Comparison of ENCODE assay signal across 21 cellular contexts in the genomic region with DNA sequence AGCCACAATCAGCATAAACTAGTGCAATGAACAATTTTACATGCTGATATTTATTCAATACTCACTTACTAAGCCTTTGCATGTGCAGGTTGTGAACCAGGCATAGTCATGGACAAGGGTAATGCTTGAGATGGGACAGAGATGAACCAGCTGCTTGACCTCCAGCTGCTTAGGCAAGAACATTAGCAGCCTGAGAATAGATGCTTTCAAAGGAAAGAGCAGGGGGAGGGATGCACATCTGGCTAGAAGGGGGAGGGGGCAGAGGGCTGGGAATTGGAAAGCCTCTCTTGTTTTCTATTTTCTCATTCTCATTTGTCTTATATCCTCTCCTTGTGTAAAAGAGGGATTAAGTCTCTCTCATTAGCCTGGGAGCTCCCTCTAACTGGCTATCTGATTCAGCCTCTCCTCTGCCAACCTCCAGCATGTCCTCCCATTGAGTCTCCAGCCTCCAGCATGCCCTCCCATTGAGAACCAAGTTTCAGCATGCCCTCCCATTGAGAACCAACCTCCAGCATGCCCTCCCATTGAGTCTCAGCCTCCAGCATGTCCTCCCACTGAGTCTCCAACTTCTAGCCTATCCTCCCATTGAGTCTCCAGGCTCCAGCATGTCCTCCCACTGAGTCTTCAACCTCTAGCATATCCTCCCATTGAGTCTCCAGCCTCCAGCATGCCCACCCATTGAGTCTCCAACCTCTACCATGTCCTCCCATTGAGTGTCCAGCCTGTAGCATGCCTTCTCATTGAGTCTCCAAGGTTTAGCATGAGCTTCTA. TPM values are rescaled to one million over a fixed set of nuclear protein-coding genes. Genes with fewer than 3 reads are reported as not detected.
"Had no signal": no experiment of that assay in that cellular context is flagged by ENCODE, and none has a peak within 500 bp of the region (broad histone marks: within the 10 kb centered on the region; RNA-seq: fewer than 3 reads in every experiment).

No MANE protein-coding gene starts in this region.

- H3K36me3 ChIP-seq: brain microvascular endothelial cell, esophagus squamous epithelium, pancreas, sigmoid colon, tibial artery had no signal

- H3K4me1 ChIP-seq: pancreas had no signal

- H3K27me3 Mint-ChIP-seq: activated CD4-positive, alpha-beta T cell treated with anti-CD3 and anti-CD28 coated beads, Interleukin-2, amount 10 ng/mL, durations not matched to agents 7 days and 5 days had no signal

- H3K4me3 ChIP-seq: esophagus squamous epithelium, hepatocyte, pancreas, sigmoid colon, tibial artery had no signal

- H3K27me3 ChIP-seq: brain microvascular endothelial cell, hepatocyte, pancreas, tibial artery had no signal

- H3K27ac Mint-ChIP-seq: activated CD4-positive, alpha-beta T cell treated with anti-CD3 and anti-CD28 coated beads, Interleukin-2, amount 10 ng/mL, durations not matched to agents 7 days and 5 days; activated naive CD4-positive, alpha-beta T cell treated with anti-CD3 and anti-CD28 coated beads for 36 hours; activated naive CD8-positive, alpha-beta T cell treated with anti-CD3 and anti-CD28 coated beads, Interleukin-2, amount 50 U/mL, for 24 hours; dendritic cell treated with granulocyte-macrophage colony-stimulating factor and Interleukin-4, amounts not matched to agents 40 ng/mL and 50 ng/mL, for 4 days; stimulated activated memory B cell treated with anti-CD40 and anti-IgM and Interleukin-4, amounts not matched to agents 10 μg/mL and 1 μg/mL and 100 μg/mL, for 72 hours; T-helper 1 cell treated with Interleukin-12 subunit alpha and Interleukin-12 subunit beta and Interleukin-4 antibody, amounts not matched to agents 30 μg/mL and 1 μg/mL, for 36 hours had no signal

- H3K79me2 ChIP-seq: hepatocyte had no signal

- DNase-seq: activated CD4-positive, alpha-beta T cell treated with anti-CD3 and anti-CD28 coated beads, Interleukin-2, amount 10 ng/mL, durations not matched to agents 7 days and 5 days; activated CD8-positive, alpha-beta memory T cell treated with anti-CD3 and anti-CD28 coated beads, Interleukin-2, amount 50 U/mL, for 4 hours; activated naive CD4-positive, alpha-beta T cell treated with anti-CD3 and anti-CD28 coated beads for 36 hours; activated naive CD8-positive, alpha-beta T cell treated with anti-CD3 and anti-CD28 coated beads, Interleukin-2, amount 50 U/mL, for 24 hours; activated T-cell treated with anti-CD3 and anti-CD28 coated beads, Interleukin-2, amount 50 U/mL, for 4 hours; aorta; brain microvascular endothelial cell; cerebellar nuclear complex; effector memory CD4-positive, alpha-beta T cell; esophagus squamous epithelium; pancreas; sigmoid colon; stimulated activated CD4-positive, alpha-beta T cell treated with anti-CD3 and anti-CD28 coated beads, Interleukin-4, amount 100 ng/mL, for 24 hours had no signal

- FAIRE-seq: islet of Langerhans, pancreas had no signal

- H3K4me3 Mint-ChIP-seq: activated CD4-positive, alpha-beta T cell treated with anti-CD3 and anti-CD28 coated beads, Interleukin-2, amount 10 ng/mL, durations not matched to agents 7 days and 5 days; activated naive CD4-positive, alpha-beta T cell treated with anti-CD3 and anti-CD28 coated beads for 36 hours; activated naive CD8-positive, alpha-beta T cell treated with anti-CD3 and anti-CD28 coated beads, Interleukin-2, amount 50 U/mL, for 24 hours; activated T-cell treated with anti-CD3 and anti-CD28 coated beads, Interleukin-2, amount 50 U/mL, for 4 hours; dendritic cell treated with granulocyte-macrophage colony-stimulating factor and Interleukin-4, amounts not matched to agents 40 ng/mL and 50 ng/mL, for 4 days; stimulated activated memory B cell treated with anti-CD40 and anti-IgM and Interleukin-4, amounts not matched to agents 10 μg/mL and 1 μg/mL and 100 μg/mL, for 72 hours; T-helper 1 cell treated with Interleukin-12 subunit alpha and Interleukin-12 subunit beta and Interleukin-4 antibody, amounts not matched to agents 30 μg/mL and 1 μg/mL, for 36 hours had no signal

- H3K9me3 ChIP-seq: esophagus squamous epithelium, pancreas, sigmoid colon, tibial artery had no signal

- H2AFZ ChIP-seq: hepatocyte had no signal

- H3K4me2 ChIP-seq: hepatocyte had no signal

- H3K4me1 Mint-ChIP-seq: activated CD4-positive, alpha-beta T cell treated with anti-CD3 and anti-CD28 coated beads, Interleukin-2, amount 10 ng/mL, durations not matched to agents 7 days and 5 days; activated naive CD8-positive, alpha-beta T cell treated with anti-CD3 and anti-CD28 coated beads, Interleukin-2, amount 50 U/mL, for 24 hours had no signal

- H3K27ac ChIP-seq: brain microvascular endothelial cell, esophagus squamous epithelium, hepatocyte, pancreas, sigmoid colon had no signal

- H3K36me3 Mint-ChIP-seq: stimulated activated memory B cell treated with anti-CD40 and anti-IgM and Interleukin-4, amounts not matched to agents 10 μg/mL and 1 μg/mL and 100 μg/mL, for 72 hours had no signal

- H3K9me3 Mint-ChIP-seq: activated CD4-positive, alpha-beta T cell treated with anti-CD3 and anti-CD28 coated beads, Interleukin-2, amount 10 ng/mL, durations not matched to agents 7 days and 5 days; activated naive CD4-positive, alpha-beta T cell treated with anti-CD3 and anti-CD28 coated beads for 36 hours; activated naive CD8-positive, alpha-beta T cell treated with anti-CD3 and anti-CD28 coated beads, Interleukin-2, amount 50 U/mL, for 24 hours; activated T-cell treated with anti-CD3 and anti-CD28 coated beads, Interleukin-2, amount 50 U/mL, for 4 hours; dendritic cell treated with granulocyte-macrophage colony-stimulating factor and Interleukin-4, amounts not matched to agents 40 ng/mL and 50 ng/mL, for 4 days; stimulated activated memory B cell treated with anti-CD40 and anti-IgM and Interleukin-4, amounts not matched to agents 10 μg/mL and 1 μg/mL and 100 μg/mL, for 72 hours; T-helper 1 cell treated with Interleukin-12 subunit alpha and Interleukin-12 subunit beta and Interleukin-4 antibody, amounts not matched to agents 30 μg/mL and 1 μg/mL, for 36 hours had no signal

RNA-seq across cellular contexts. Expression of gene TRABD2B, which starts 38.4 kb away (rescaled TPM):
- total RNA-seq: activated CD4-positive, alpha-beta T cell treated with anti-CD3 and anti-CD28 coated beads, Interleukin-2, amount 10 ng/mL, durations not matched to agents 7 days and 5 days; activated naive CD4-positive, alpha-beta T cell treated with anti-CD3 and anti-CD28 coated beads for 36 hours; activated T-cell treated with anti-CD3 and anti-CD28 coated beads, Interleukin-2, amount 50 U/mL, for 4 hours; lung microvascular endothelial cell; mononuclear cell had no signal
